2 cellular contexts compared by ENCODE assay signal in genomic region chr10:110524864-110525242, GRCh38.
A peak's percentile ranks its signal among the peaks of the same experiment; 100 is the strongest.
TF ChIP-seq lines count a peak whose summit lies in the region.

No MANE protein-coding gene starts in this region.

TF ChIP-seq in liver, 16 proteins besides CTCF, POLR2A, EP300 and RAD21:
- TF ChIP-seq NR2F2 (IDR thresholded peaks at IDR 0.05) (peak; percentile 18), YY1 (IDR thresholded peaks at IDR 0.05) (no peak), RXRA (IDR thresholded peaks at IDR 0.05) (no peak), FOXA2 (IDR thresholded peaks at IDR 0.05) (no peak), SP1 (IDR thresholded peaks at IDR 0.05) (no peak), REST (IDR thresholded peaks at IDR 0.05) (no peak), ATF3 (IDR thresholded peaks at IDR 0.05) (no peak), GABPA (IDR thresholded peaks at IDR 0.05 in 1 of 2, conservative IDR thresholded peaks at IDR 0.05 in 1 of 2) (no peak)

TF ChIP-seq in HepG2, 621 proteins besides CTCF, POLR2A, EP300 and RAD21:
- TF ChIP-seq JUN (CRISPR knock-in tag; IDR thresholded peaks at IDR 0.05), result no peak
- no peak for TF ChIP-seq ZNF639 (CRISPR knock-in tag; conservative IDR thresholded peaks at IDR 0.05)
- no peak for TF ChIP-seq PAX8 (CRISPR knock-in tag; IDR thresholded peaks at IDR 0.05; ENCODE audit: borderline replicate concordance)
- no peak for TF ChIP-seq RBM22 (optimal IDR thresholded peaks at IDR 0.05; ENCODE audit: low read length)
TF ChIP-seq in HepG2: peak in this region for 0.
